Comparison of ENCODE assay signal across 14 cellular contexts in genomic region chr3:120429921-120430361, GRCh38.
DNase-seq lines count a peak whose midpoint lies in the region; ATAC-seq and TF ChIP-seq lines count a peak whose summit lies in the region.
"Had no signal": no experiment of that assay in that cellular context is flagged by ENCODE, and none has a peak within 500 bp of the region (broad histone marks: within the 10 kb centered on the region; RNA-seq: fewer than 3 reads in every experiment).

No MANE protein-coding gene starts in this region.

- H3K4me3 Mint-ChIP-seq in stimulated activated naive B cell treated with anti-CD40 and anti-IgM and Interleukin-4, amounts not matched to agents 10 μg/mL and 1 μg/mL and 100 μg/mL, for 72 hours, result no peak overlapping the region
- H3K4me3 Mint-ChIP-seq: activated CD4-positive, alpha-beta T cell treated with anti-CD3 and anti-CD28 coated beads, Interleukin-2, amount 10 ng/mL, durations not matched to agents 7 days and 5 days; stimulated activated naive CD8-positive, alpha-beta T cell treated with anti-CD3 and anti-CD28 coated beads, Interleukin-15, Interleukin-2, amounts not matched to agents 100 ng/mL and 50 ng/mL, for 24 hours; T-helper 2 cell treated with Interferon-gamma antibody and Interleukin-4, amounts not matched to agents 5 μg/mL and 100 μg/mL, for 36 hours had no signal

- no peaks in the 10 kb centered on the region for H3K9me3 Mint-ChIP-seq in stimulated activated naive B cell treated with anti-CD40 and anti-IgM and Interleukin-4, amounts not matched to agents 10 μg/mL and 1 μg/mL and 100 μg/mL, for 72 hours
- H3K9me3 Mint-ChIP-seq: activated CD4-positive, alpha-beta T cell treated with anti-CD3 and anti-CD28 coated beads, Interleukin-2, amount 10 ng/mL, durations not matched to agents 7 days and 5 days; stimulated activated naive CD8-positive, alpha-beta T cell treated with anti-CD3 and anti-CD28 coated beads, Interleukin-15, Interleukin-2, amounts not matched to agents 100 ng/mL and 50 ng/mL, for 24 hours; T-helper 2 cell treated with Interferon-gamma antibody and Interleukin-4, amounts not matched to agents 5 μg/mL and 100 μg/mL, for 36 hours had no signal

- peaks cover 2 to 15% of the 10 kb centered on the region in 2 donors for H3K27me3 Mint-ChIP-seq in stimulated activated naive B cell treated with anti-CD40 and anti-IgM and Interleukin-4, amounts not matched to agents 10 μg/mL and 1 μg/mL and 100 μg/mL, for 72 hours

- no peak for ATAC-seq in stimulated activated naive B cell treated with anti-CD40 and anti-IgM and Interleukin-4, amounts not matched to agents 10 μg/mL and 1 μg/mL and 100 μg/mL, for 72 hours (replicated peaks)
- no peak for ATAC-seq in GM21381 (IDR thresholded peaks at IDR 0.05; ENCODE audit: unreplicated experiment)

- H3K27me3 ChIP-seq in tibial artery, result no peaks in the 10 kb centered on the region
- H3K27me3 ChIP-seq: cardiac muscle cell had no signal

- peaks cover 0 to 7% (median 0%) of the 10 kb centered on the region in 3 donors for H3K36me3 ChIP-seq in tibial artery
- H3K36me3 ChIP-seq: cardiac muscle cell had no signal

- TF ChIP-seq CTCF in HFF-Myc (IDR thresholded peaks at IDR 0.05; ENCODE audit: low read depth, low read length, missing control alignments) (no peak), astrocyte of the spinal cord (IDR thresholded peaks at IDR 0.05; ENCODE audit: low read depth, low read length) (no peak), tibial artery (IDR thresholded peaks at IDR 0.05) (no peak)

- no peaks in the 10 kb centered on the region for H3K9me3 ChIP-seq in tibial artery

- peak; percentile 79 for DNase-seq in HFF-Myc (ENCODE audit: extremely low read depth, low read depth)
- peak; percentile 57 for DNase-seq in astrocyte of the spinal cord (ENCODE audit: low read depth, low spot score)
- peak; percentile 39 for DNase-seq in left kidney (ENCODE audit: low read depth, low spot score)
- no peak for DNase-seq in tibial artery
- DNase-seq in stimulated activated naive B cell treated with anti-CD40 and anti-IgM and Interleukin-4, amounts not matched to agents 10 μg/mL and 1 μg/mL and 100 μg/mL, for 72 hours, result no peak
- DNase-seq in epidermal melanocyte (ENCODE audit: insufficient read length, low spot score), result no peak
- DNase-seq: activated CD4-positive, alpha-beta T cell treated with anti-CD3 and anti-CD28 coated beads, Interleukin-2, amount 10 ng/mL, durations not matched to agents 7 days and 5 days; NCI-H1417; retina had no signal

- intact Hi-C loops in tibial artery (cut with DNase I; ENCODE audit: low total_unique reads), result no loop called here

- no peak overlapping the region for H3K27ac Mint-ChIP-seq in stimulated activated naive B cell treated with anti-CD40 and anti-IgM and Interleukin-4, amounts not matched to agents 10 μg/mL and 1 μg/mL and 100 μg/mL, for 72 hours
- H3K27ac Mint-ChIP-seq: activated CD4-positive, alpha-beta T cell treated with anti-CD3 and anti-CD28 coated beads, Interleukin-2, amount 10 ng/mL, durations not matched to agents 7 days and 5 days; stimulated activated naive CD8-positive, alpha-beta T cell treated with anti-CD3 and anti-CD28 coated beads, Interleukin-15, Interleukin-2, amounts not matched to agents 100 ng/mL and 50 ng/mL, for 24 hours; T-helper 2 cell treated with Interferon-gamma antibody and Interleukin-4, amounts not matched to agents 5 μg/mL and 100 μg/mL, for 36 hours had no signal

- in situ Hi-C loops in astrocyte of the spinal cord (cut with HindIII; ENCODE audit: low sequenced_read_pairs), result loop anchor here (10.0 kb wide), 1 partner anchor 125 kb away; no protein-coding TSS in a partner anchor

- peaks cover 0 to 100% (median 90%) of the 10 kb centered on the region in 4 donors for H3K4me1 ChIP-seq in tibial artery

- H3K4me1 Mint-ChIP-seq in stimulated activated naive B cell treated with anti-CD40 and anti-IgM and Interleukin-4, amounts not matched to agents 10 μg/mL and 1 μg/mL and 100 μg/mL, for 72 hours, result no peaks in the 10 kb centered on the region
- H3K4me1 Mint-ChIP-seq: activated CD4-positive, alpha-beta T cell treated with anti-CD3 and anti-CD28 coated beads, Interleukin-2, amount 10 ng/mL, durations not matched to agents 7 days and 5 days had no signal

- no peak overlapping the region for H3K4me3 ChIP-seq in HFF-Myc (replicated peaks; ENCODE audit: low read depth, low read length)
- H3K4me3 ChIP-seq in astrocyte of the spinal cord (ENCODE audit: low read depth, low read length), result no peak overlapping the region
- no peak overlapping the region for H3K4me3 ChIP-seq in tibial artery
- H3K4me3 ChIP-seq: cardiac muscle cell had no signal

- no peaks in the 10 kb centered on the region for H3K36me3 Mint-ChIP-seq in stimulated activated naive B cell treated with anti-CD40 and anti-IgM and Interleukin-4, amounts not matched to agents 10 μg/mL and 1 μg/mL and 100 μg/mL, for 72 hours

- peak overlapping the region; percentile 42 to 95 for H3K27ac ChIP-seq in tibial artery
- H3K27ac ChIP-seq: cardiac muscle cell, epithelial cell of prostate had no signal

Comparison
In these comparisons a context has a peak if more than half of its experiments do, and no peak if none do; other contexts are left out.
1. DNase-seq: peak in HFF-Myc (single experiment), astrocyte of the spinal cord (single experiment) and left kidney (single experiment); none in tibial artery (0 of 2), stimulated activated naive B cell treated with anti-CD40 and anti-IgM and Interleukin-4, amounts not matched to agents 10 μg/mL and 1 μg/mL and 100 μg/mL, for 72 hours (single experiment) and epidermal melanocyte (single experiment).